ENCODE assay signal across 8 cellular contexts in the genomic region with DNA sequence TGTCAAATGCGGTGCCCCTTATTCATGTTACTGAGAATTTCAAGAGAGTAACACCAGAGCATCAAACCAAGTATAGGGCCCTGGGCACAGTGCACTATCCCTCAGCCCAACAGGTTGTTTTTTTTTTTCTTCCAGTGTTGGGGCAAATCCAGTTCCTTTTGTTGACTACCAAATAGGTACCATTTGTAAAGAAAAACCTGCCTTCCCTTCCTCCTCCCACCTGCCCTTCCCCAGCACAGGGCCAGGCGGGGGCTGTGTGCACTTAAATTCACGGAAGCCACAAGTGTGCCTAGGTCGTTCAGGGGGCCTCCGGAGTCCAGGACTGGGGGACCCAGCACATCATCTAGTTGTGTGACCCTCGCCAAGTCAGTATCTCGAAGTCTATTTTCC.
DNase-seq lines count a peak whose midpoint lies in the region; ATAC-seq and TF ChIP-seq lines count a peak whose summit lies in the region.

No MANE protein-coding gene starts in this region.

- DNase-seq in NOMO-1 treated with dmso at 0.1 percent for 144 hours (lab: John Stamatoyannopoulos, UW; ENCODE audit: unreplicated experiment) = no peak
- DNase-seq in NCI-H2227 (lab: John Stamatoyannopoulos, UW; ENCODE audit: unreplicated experiment) = no peak
- DNase-seq in glomerular visceral epithelial cell (ENCODE audit: extremely low spot score) = no peak

- peak overlapping the region; percentile 85 for H3K4me3 ChIP-seq in GM12875 (ENCODE audit: low read depth, low read length)
- no peak overlapping the region for H3K4me3 ChIP-seq in KMS-11 (IDR thresholded peaks at IDR 0.05; ENCODE audit: insufficient read depth, low read depth, low read length)

- no peaks in the 10 kb centered on the region for H3K9me3 Mint-ChIP-seq in nephron

- TF ChIP-seq CTCF in GM12875 (IDR thresholded peaks at IDR 0.05; ENCODE audit: borderline replicate concordance, insufficient read depth, low read depth, low read length) = no peak
- no peak for TF ChIP-seq CTCF in KMS-11 (conservative IDR thresholded peaks at IDR 0.05; ENCODE audit: low read depth, low read length)
- TF ChIP-seq CTCF in nephron (IDR thresholded peaks at IDR 0.05; ENCODE audit: unreplicated experiment in 3 of 3) = no peak

- H3K4me3 Mint-ChIP-seq in nephron = peak overlapping the region; percentile 89 to 96 (median 92)

- peaks cover 9% of the 10 kb centered on the region; the same call in 1 of the 2 replicates for H3K79me2 ChIP-seq in KMS-11 (ENCODE audit: insufficient read depth, low read depth)

- H3K36me3 Mint-ChIP-seq in nephron (ENCODE audit: low read depth) = peaks cover 30% of the 10 kb centered on the region

- H3K4me1 ChIP-seq in KMS-11 (ENCODE audit: low read depth, poor library complexity, severe bottlenecking) = peaks cover 16% of the 10 kb centered on the region

- peak overlapping the region; percentile 87 for H3K4me2 ChIP-seq in KMS-11

- peak overlapping the region; percentile 89; the same call in 1 of the 2 replicates for H3K27ac ChIP-seq in KMS-11
- H3K27ac ChIP-seq in cingulate gyrus (ENCODE audit: low read depth, low read length) = peak overlapping the region; percentile 94

- H3K36me3 ChIP-seq in KMS-11 (ENCODE audit: insufficient read depth) = no peaks in the 10 kb centered on the region; the same call in 1 of the 2 replicates

- peak overlapping the region; percentile 92; the same call in 1 of the 2 replicates for H2AFZ ChIP-seq in KMS-11 (ENCODE audit: low read depth)

- H3K9ac ChIP-seq in KMS-11 = peak overlapping the region; percentile 99

- H3K27me3 Mint-ChIP-seq in nephron (ENCODE audit: low read depth) = peaks cover 3% of the 10 kb centered on the region

- peak overlapping the region; percentile 52 to 72 (median 68) for H3K27ac Mint-ChIP-seq in nephron

- H3K4me1 Mint-ChIP-seq in nephron = peaks cover 21% of the 10 kb centered on the region

- no peaks in the 10 kb centered on the region for H3K27me3 ChIP-seq in KMS-11 (ENCODE audit: insufficient read depth, low read depth)

- no peak for ATAC-seq in HG02970 (IDR thresholded peaks at IDR 0.05; ENCODE audit: low FRiP score, unreplicated experiment)

- no peaks in the 10 kb centered on the region for H4K20me1 ChIP-seq in KMS-11 (ENCODE audit: insufficient read depth)
